ENCODE assay signal across 21 cellular contexts in the genomic region with DNA sequence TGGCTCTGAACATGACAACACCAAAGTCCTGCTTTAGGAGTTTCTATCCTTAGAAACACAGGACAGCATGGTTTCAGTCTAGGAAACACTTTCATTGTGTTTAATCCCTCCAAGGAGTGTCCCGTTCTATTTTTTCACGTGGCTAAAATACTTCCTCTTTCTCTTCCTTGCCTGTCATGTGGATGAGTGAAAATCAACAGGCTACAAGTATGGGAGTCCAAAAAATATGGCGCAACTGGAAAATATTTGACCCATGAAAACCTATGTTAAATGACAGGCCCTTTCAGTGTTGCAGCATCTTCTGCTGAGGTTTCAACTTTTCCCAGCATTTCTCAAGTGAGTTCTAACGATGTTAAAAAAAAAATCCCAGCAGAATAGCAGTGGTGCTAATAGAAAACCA.
A peak's percentile ranks its signal among the peaks of the same experiment; 100 is the strongest.
DNase-seq lines count a peak whose midpoint lies in the region; ATAC-seq, FAIRE-seq and TF ChIP-seq lines count a peak whose summit lies in the region.
"Had no signal": no experiment of that assay in that cellular context is flagged by ENCODE, and none has a peak within 500 bp of the region (broad histone marks: within the 10 kb centered on the region; RNA-seq: fewer than 3 reads in every experiment).

No MANE protein-coding gene starts in this region.

- no peaks in the 10 kb centered on the region for H3K9me1 ChIP-seq in keratinocyte (ENCODE audit: control insufficient read depth, extremely low read depth, insufficient read depth, low read length)

- no peaks in the 10 kb centered on the region for H3K9me3 Mint-ChIP-seq in MCF 10A (ENCODE audit: unreplicated experiment)
- H3K9me3 Mint-ChIP-seq: naive B cell; stimulated activated naive CD8-positive, alpha-beta T cell treated with anti-CD3 and anti-CD28 coated beads, Interleukin-15, Interleukin-2, amounts not matched to agents 100 ng/mL and 50 ng/mL, for 24 hours had no signal

- H3K36me3 ChIP-seq in keratinocyte (ENCODE audit: control insufficient read depth in 2 of 2, extremely low read depth in 1 of 2, insufficient read depth in 2 of 2, low read length in 2 of 2) (no peaks in the 10 kb centered on the region), tibial nerve (peaks cover 0 to 4% (median 0%) of the 10 kb centered on the region in 3 donors)

- H3K9me3 ChIP-seq in keratinocyte (ENCODE audit: control insufficient read depth, low read depth, low read length): no peaks in the 10 kb centered on the region
- H3K9me3 ChIP-seq in tibial nerve: no peaks in the 10 kb centered on the region
- H3K9me3 ChIP-seq: left ventricle myocardium inferior had no signal

- no peak overlapping the region for H3K4me2 ChIP-seq in keratinocyte (ENCODE audit: control insufficient read depth, extremely low read depth, insufficient read depth, low read depth, low read length)

- FAIRE-seq in keratinocyte (lab: Jason Lieb, UNC): no peak
- FAIRE-seq: colon, endothelial cell of umbilical vein, GM18507, GM19239 had no signal

- no peak for TF ChIP-seq POLR2A in tibial nerve (IDR thresholded peaks at IDR 0.05)
- TF ChIP-seq POLR2A in erythroblast (IDR thresholded peaks at IDR 0.05; ENCODE audit: low read length): no peak

- H3K9ac ChIP-seq in keratinocyte (ENCODE audit: control insufficient read depth, extremely low read depth, insufficient read depth, low read length): no peak overlapping the region

- no peaks in the 10 kb centered on the region for H3K36me3 Mint-ChIP-seq in MCF 10A (ENCODE audit: insufficient read depth, unreplicated experiment)
- H3K36me3 Mint-ChIP-seq: naive B cell had no signal

- ATAC-seq in HG03025 (IDR thresholded peaks at IDR 0.05; ENCODE audit: low FRiP score, unreplicated experiment) (no peak), HG03432 (IDR thresholded peaks at IDR 0.05; ENCODE audit: unreplicated experiment) (no peak)
- ATAC-seq: activated CD8-positive, alpha-beta T cell treated with anti-CD3 and anti-CD28 coated beads, Interleukin-2, amount 10 ng/mL, durations not matched to agents 7 days and 5 days; SK-N-SH treated with all-trans-retinoic acid at 6 μM for 48 hours had no signal

- CTCF ChIA-PET in MCF 10A (lab: Yijun Ruan, JAX): interaction anchor here (0.8 kb wide), 1 partner anchor 36 kb away, joined by 3 read pairs; no protein-coding TSS in a partner anchor

- 59 to 64% methylated on average over 4 of the region's 4 CpGs for WGBS in tibial nerve, 2 donors

- H3K27ac Mint-ChIP-seq in MCF 10A (ENCODE audit: low read depth, unreplicated experiment): peak overlapping the region; percentile 62
- H3K27ac Mint-ChIP-seq: activated CD8-positive, alpha-beta T cell treated with anti-CD3 and anti-CD28 coated beads, Interleukin-2, amount 10 ng/mL, durations not matched to agents 7 days and 5 days; progenitor cell of endocrine pancreas; stimulated activated naive CD8-positive, alpha-beta T cell treated with anti-CD3 and anti-CD28 coated beads, Interleukin-15, Interleukin-2, amounts not matched to agents 100 ng/mL and 50 ng/mL, for 24 hours had no signal

- intact Hi-C loops in MCF 10A (cut with micrococcal nuclease): no loop called here

- no peaks in the 10 kb centered on the region for H3K79me2 ChIP-seq in keratinocyte (ENCODE audit: control insufficient read depth, insufficient read depth, low read length)

- BruUV-seq in MCF 10A (replicated peaks; lab: Mats Ljungman, UMichigan): no TSS peak

- peak; percentile 24 to 73 for TF ChIP-seq EP300 in tibial nerve (IDR thresholded peaks at IDR 0.05)

- no peaks in the 10 kb centered on the region for H3K27me3 ChIP-seq in keratinocyte (ENCODE audit: control insufficient read depth, extremely low read depth, insufficient read depth, low read length)
- no peaks in the 10 kb centered on the region for H3K27me3 ChIP-seq in tibial nerve

- no peak overlapping the region for H2AFZ ChIP-seq in keratinocyte (ENCODE audit: control insufficient read depth, low read length)

- POLR2A ChIA-PET in MCF 10A (lab: Yijun Ruan, JAX): interaction anchor here (0.8 to 1.4 kb wide), 5 partner anchors 9 to 48 kb away, joined by 4 to 11 read pairs (median 6); no protein-coding TSS in a partner anchor

- H3K4me3 ChIP-seq in keratinocyte (ENCODE audit: control insufficient read depth in 2 of 3, extremely low read depth in 1 of 3, insufficient read depth in 2 of 3, low read depth in 1 of 3, low read length in 3 of 3) (no peak overlapping the region), tibial nerve (no peak overlapping the region)
- H3K4me3 ChIP-seq: left ventricle myocardium inferior had no signal

- no peak overlapping the region for H3K4me3 Mint-ChIP-seq in MCF 10A (ENCODE audit: unreplicated experiment)
- H3K4me3 Mint-ChIP-seq: activated CD8-positive, alpha-beta T cell treated with anti-CD3 and anti-CD28 coated beads, Interleukin-2, amount 10 ng/mL, durations not matched to agents 7 days and 5 days; naive B cell; stimulated activated naive CD8-positive, alpha-beta T cell treated with anti-CD3 and anti-CD28 coated beads, Interleukin-15, Interleukin-2, amounts not matched to agents 100 ng/mL and 50 ng/mL, for 24 hours had no signal

- peaks cover 18% of the 10 kb centered on the region for H3K4me1 Mint-ChIP-seq in MCF 10A (ENCODE audit: insufficient read depth, unreplicated experiment)

- TF ChIP-seq CTCF in MCF 10A (IDR thresholded peaks at IDR 0.05; ENCODE audit: unreplicated experiment) (no peak), keratinocyte (optimal IDR thresholded peaks at IDR 0.05 in 1 of 3, IDR thresholded peaks at IDR 0.05 in 1 of 3, conservative IDR thresholded peaks at IDR 0.05 in 1 of 3; ENCODE audit: extremely low read depth in 1 of 3, insufficient read depth in 2 of 3, low read length in 3 of 3) (no peak), tibial nerve (IDR thresholded peaks at IDR 0.05) (no peak)

- no peaks in the 10 kb centered on the region for H4K20me1 ChIP-seq in keratinocyte (ENCODE audit: control insufficient read depth, extremely low read depth, insufficient read depth, low read length)

- peaks cover 49% of the 10 kb centered on the region for H3K4me1 ChIP-seq in keratinocyte (ENCODE audit: control insufficient read depth, extremely low read depth, insufficient read depth, low read length)
- peaks cover 0 to 15% (median 2%) of the 10 kb centered on the region in 4 donors for H3K4me1 ChIP-seq in tibial nerve

- no peaks in the 10 kb centered on the region for H3K27me3 Mint-ChIP-seq in MCF 10A (ENCODE audit: insufficient read depth, unreplicated experiment)
- H3K27me3 Mint-ChIP-seq: naive B cell; progenitor cell of endocrine pancreas; stimulated activated naive CD8-positive, alpha-beta T cell treated with anti-CD3 and anti-CD28 coated beads, Interleukin-15, Interleukin-2, amounts not matched to agents 100 ng/mL and 50 ng/mL, for 24 hours had no signal

- H3K27ac ChIP-seq in keratinocyte (ENCODE audit: control insufficient read depth, insufficient read depth, low read length): peak overlapping the region; percentile 51
- H3K27ac ChIP-seq in tibial nerve: peak overlapping the region in 3 of 4 donors; percentile 2 to 72 (median 50)
- H3K27ac ChIP-seq: left ventricle myocardium inferior had no signal

- peak; percentile 20 for DNase-seq in LHCN-M2 (ENCODE audit: low read depth)
- peak; percentile 45 for DNase-seq in MCF 10A (ENCODE audit: unreplicated experiment)
- no peak for DNase-seq in keratinocyte (ENCODE audit: low read depth, low spot score)
- DNase-seq in tibial nerve (ENCODE audit: low spot score in 2 of 2): peak in 1 of 2 donors; percentile 26
- DNase-seq in stimulated activated CD4-positive, alpha-beta T cell treated with anti-CD3 and anti-CD28 coated beads, Interleukin-15, amount 100 ng/mL, for 24 hours: no peak
- DNase-seq in erythroblast (lab: John Stamatoyannopoulos, UW): no peak
- DNase-seq: activated CD8-positive, alpha-beta T cell treated with anti-CD3 and anti-CD28 coated beads, Interleukin-2, amount 10 ng/mL, durations not matched to agents 7 days and 5 days; DMS153; left ventricle myocardium inferior; naive B cell; NCI-H1930; stimulated activated CD4-positive, alpha-beta T cell treated with anti-CD3 and anti-CD28 coated beads, Interleukin-12 subunit alpha, Interleukin-12 subunit beta, amount 100 ng/mL, for 4 hours had no signal

- dilution Hi-C loops in keratinocyte (cut with MboI; ENCODE audit: extremely low pct_ligation_motif_present, low sequenced_read_pairs): no loop called here

Comparison
In these comparisons a context has a peak if more than half of its experiments do, and no peak if none do; other contexts are left out.
1. DNase-seq: peak in LHCN-M2 (single experiment) and MCF 10A (single experiment); none in keratinocyte (single experiment), stimulated activated CD4-positive, alpha-beta T cell treated with anti-CD3 and anti-CD28 coated beads, Interleukin-15, amount 100 ng/mL, for 24 hours (single experiment) and erythroblast (0 of 2).